ENCODE assay signal across 9 cellular contexts in genomic region chr16:3173892-3174617, GRCh38. TPM values are rescaled to one million over a fixed set of nuclear protein-coding genes. Genes with fewer than 3 reads are reported as not detected.
DNase-seq lines count a peak whose midpoint lies in the region; ATAC-seq, FAIRE-seq and TF ChIP-seq lines count a peak whose summit lies in the region.
"Had no signal": no experiment of that assay in that cellular context is flagged by ENCODE, and none has a peak within 500 bp of the region (broad histone marks: within the 10 kb centered on the region; RNA-seq: fewer than 3 reads in every experiment).

No MANE protein-coding gene starts in this region.

- peak in 1 of 2 experiments; percentile 22; a peak in 2 of 5 replicates for TF ChIP-seq RAD21 in A549 (conservative IDR thresholded peaks at IDR 0.05 in 1 of 2, IDR thresholded peaks at IDR 0.05 in 1 of 2)

- 4% methylated on average over 24 of the region's 24 CpGs for WGBS in A549 (ENCODE audit: missing lambda C conversion rate)

- H3K4me3 ChIP-seq in A549: peak overlapping the region; percentile 51
- H3K4me3 ChIP-seq in bronchial epithelial cell (ENCODE audit: low read depth, low read length): no peak overlapping the region

- peak overlapping the region; percentile 76 for H3K4me2 ChIP-seq in A549

- peak; percentile 76 to 85 for DNase-seq in A549 (ENCODE audit: low read depth in 1 of 2, low spot score in 1 of 2)
- peak; percentile 41 for DNase-seq in ELR (ENCODE audit: low read depth)
- peak; percentile 32 for DNase-seq in NCI-H2227 treated with DMSO at 0.1 percent for 48 hours (lab: John Stamatoyannopoulos, UW)
- DNase-seq in bronchial epithelial cell (ENCODE audit: low read depth): peak; percentile 61
- DNase-seq in retina: peak; percentile 40
- no peak for DNase-seq in NCI-H2029 (lab: John Stamatoyannopoulos, UW)
- DNase-seq in kidney glomerular epithelial cell (lab: John Stamatoyannopoulos, UW): no peak

- TF ChIP-seq POLR2A in A549 (IDR thresholded peaks at IDR 0.05; ENCODE audit: low read length): no peak

- TF ChIP-seq CTCF in A549 (IDR thresholded peaks at IDR 0.05) (peak; percentile 61), bronchial epithelial cell (IDR thresholded peaks at IDR 0.05; ENCODE audit: insufficient read depth, low read length, severe bottlenecking) (peak; percentile 23)

- no peaks in the 10 kb centered on the region for H3K27me3 ChIP-seq in bronchial epithelial cell (ENCODE audit: control insufficient read depth, insufficient read depth, low read length)

- H3K9me3 ChIP-seq in A549: no peaks in the 10 kb centered on the region

- peaks cover 20% of the 10 kb centered on the region; the same call in 2 of the 3 replicates for H3K4me1 ChIP-seq in A549

- CTCF ChIA-PET in A549 (lab: Yijun Ruan, JAX): interaction anchor here (0.6 to 5.5 kb wide), 17 partner anchors 8 to 325 kb away, joined by 3 to 40 read pairs (median 5); partner anchors contain the start of gene IL32

- H3K36me3 ChIP-seq in bronchial epithelial cell (ENCODE audit: control insufficient read depth, insufficient read depth, low read length): no peaks in the 10 kb centered on the region

- POLR2A ChIA-PET in A549 (lab: Yijun Ruan, JAX): interaction anchor here (1.0 to 1.5 kb wide), 3 partner anchors 9 to 24 kb away, joined by 3 to 5 read pairs (median 3); no protein-coding TSS in a partner anchor

- peak overlapping the region; percentile 37 to 79; a peak in 5 of 6 replicates for H3K27ac ChIP-seq in A549

- FAIRE-seq in A549 (lab: Jason Lieb, UNC) (no peak), bronchial epithelial cell (lab: Jason Lieb, UNC) (no peak)

- ATAC-seq in A549: peak; percentile 32 to 36
- no peak for ATAC-seq in GM18907 (IDR thresholded peaks at IDR 0.05; ENCODE audit: unreplicated experiment)

- no peak for TF ChIP-seq EP300 in A549 (IDR thresholded peaks at IDR 0.05)

TF ChIP-seq in A549, 52 proteins besides CTCF, POLR2A, EP300 and RAD21:
- TF ChIP-seq REST (IDR thresholded peaks at IDR 0.05) (no peak), ZFP36 (IDR thresholded peaks at IDR 0.05; ENCODE audit: borderline replicate concordance, partially characterized antibody) (no peak), NR3C1 (IDR thresholded peaks at IDR 0.05) (no peak), POLR2AphosphoS2 (conservative IDR thresholded peaks at IDR 0.05; ENCODE audit: low read length) (no peak), MAZ (IDR thresholded peaks at IDR 0.05; ENCODE audit: borderline replicate concordance, low read depth, low read length) (no peak), SMC3 (IDR thresholded peaks at IDR 0.05) (peak; percentile 31; the same call in 1 of the 3 replicates), NFE2L2 (conservative IDR thresholded peaks at IDR 0.05; ENCODE audit: low read length) (no peak), MAFK (IDR thresholded peaks at IDR 0.05; ENCODE audit: partially characterized antibody) (peak; percentile 58), JUNB (IDR thresholded peaks at IDR 0.05) (no peak)
- TF ChIP-seq, protein P1, sequence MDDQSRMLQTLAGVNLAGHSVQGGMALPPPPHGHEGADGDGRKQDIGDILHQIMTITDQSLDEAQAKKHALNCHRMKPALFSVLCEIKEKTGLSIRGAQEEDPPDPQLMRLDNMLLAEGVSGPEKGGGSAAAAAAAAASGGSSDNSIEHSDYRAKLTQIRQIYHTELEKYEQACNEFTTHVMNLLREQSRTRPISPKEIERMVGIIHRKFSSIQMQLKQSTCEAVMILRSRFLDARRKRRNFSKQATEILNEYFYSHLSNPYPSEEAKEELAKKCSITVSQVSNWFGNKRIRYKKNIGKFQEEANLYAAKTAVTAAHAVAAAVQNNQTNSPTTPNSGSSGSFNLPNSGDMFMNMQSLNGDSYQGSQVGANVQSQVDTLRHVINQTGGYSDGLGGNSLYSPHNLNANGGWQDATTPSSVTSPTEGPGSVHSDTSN (IDR thresholded peaks at IDR 0.05): no peak

RNA-seq across cellular contexts. Expression of gene OR1F1, which starts 13.9 kb away (rescaled TPM):
- polyA plus RNA-seq in A549 (2011; rRNA removed) (1.3 and 1.6 TPM in 2 replicates), A549 (2017; fragmentation: RNase III; extraction: RNeasy Plus Mini Kit Qiagen cat#74134 plus additional on column Dnase treatment) (0.20 to 0.34 TPM (median 0.31 TPM) in 3 replicates)
- polyA plus RNA-seq in A549 (2012; cell fraction: cytosol; rRNA removed): 0.63 and 1.1 TPM in 2 replicates
- polyA plus RNA-seq in A549 (2012; cell fraction: nucleus; rRNA removed): 1.1 and 1.3 TPM in 2 replicates
- 3.2 and 4.6 TPM in 2 replicates for polyA minus RNA-seq in A549 (2011; rRNA and poly(A)+ RNA removed)
- total RNA-seq in bronchial epithelial cell: not detected in 2 replicates
- total RNA-seq: lung microvascular endothelial cell had no signal

RNA-seq across cellular contexts. Expression of gene ZNF213, which starts 39.2 kb away (rescaled TPM):
- polyA plus RNA-seq in A549 (2011; rRNA removed): 0.72 and 1.8 TPM in 2 replicates
- 0.79 and 1.8 TPM in 2 replicates for polyA plus RNA-seq in A549 (2012; cell fraction: cytosol; rRNA removed)
- polyA plus RNA-seq in A549 (2012; cell fraction: nucleus; rRNA removed): 2.2 and 2.3 TPM in 2 replicates
- polyA plus RNA-seq in A549 (2017; fragmentation: RNase III; extraction: RNeasy Plus Mini Kit Qiagen cat#74134 plus additional on column Dnase treatment): 5.9 to 6.2 TPM (median 6.1 TPM) in 3 replicates
- 2.4 and 3.4 TPM in 2 replicates for polyA minus RNA-seq in A549 (2011; rRNA and poly(A)+ RNA removed)
- 7.6 and 10.6 TPM in 2 replicates for total RNA-seq in bronchial epithelial cell

Comparison
In these comparisons a context has a peak if more than half of its experiments do, and no peak if none do; other contexts are left out.
1. DNase-seq: peak in A549 (2 of 2), ELR (single experiment), NCI-H2227 treated with DMSO at 0.1 percent for 48 hours (single experiment), bronchial epithelial cell (single experiment) and retina (single experiment); none in NCI-H2029 (single experiment) and kidney glomerular epithelial cell (single experiment).